In genomic region chr11:114815176-114815575, GRCh38 we compare ENCODE assay signal across 33 cellular contexts.
"Had no signal": no experiment of that assay in that cellular context is flagged by ENCODE, and none has a peak within 500 bp of the region (broad histone marks: within the 10 kb centered on the region; RNA-seq: fewer than 3 reads in every experiment).

No MANE protein-coding gene starts in this region.

- DNase-seq: activated effector memory CD4-positive, alpha-beta T cell treated with anti-CD3 and anti-CD28 coated beads, Interleukin-2, amount 50 U/mL, for 16 hours; activated effector memory CD4-positive, alpha-beta T cell treated with Interleukin-2 at 50 U/mL for 16 hours; activated gamma-delta T cell; activated gamma-delta T cell treated with Interleukin-2 at 50 U/mL for 16 hours; activated naive CD4-positive, alpha-beta T cell; activated naive CD4-positive, alpha-beta T cell treated with anti-CD3 and anti-CD28 coated beads for 36 hours; activated naive CD4-positive, alpha-beta T cell treated with anti-CD3 and anti-CD28 coated beads, Interleukin-2, amount 10 ng/mL, durations not matched to agents 7 days and 5 days; activated naive CD4-positive, alpha-beta T cell treated with anti-CD3 and anti-CD28 coated beads, Interleukin-2, amount 50 U/mL, for 16 hours; activated naive CD4-positive, alpha-beta T cell treated with Interleukin-2 at 50 U/mL for 16 hours; activated naive CD8-positive, alpha-beta T cell treated with anti-CD3 and anti-CD28 coated beads for 36 hours; activated naive CD8-positive, alpha-beta T cell treated with anti-CD3 and anti-CD28 coated beads, Interleukin-2, amount 10 ng/mL, durations not matched to agents 7 days and 5 days; activated naive CD8-positive, alpha-beta T cell treated with anti-CD3 and anti-CD28 coated beads, Interleukin-2, amount 50 U/mL, for 24 hours; activated T-cell treated with anti-CD3 and anti-CD28 coated beads, Interleukin-2, amount 50 U/mL, for 48 hours; activated T-cell treated with anti-CD3 and anti-CD28 coated beads, Interleukin-2, amount 50 U/mL, for 72 hours; adrenal gland; amniotic stem cell; amygdala; anterior cingulate cortex; aorta; body of pancreas; brain microvascular endothelial cell; caudate nucleus; central memory CD4-positive, alpha-beta T cell; cerebellar nuclear complex; colonic mucosa had no signal

- H3K9me3 ChIP-seq: adrenal gland, ascending aorta, body of pancreas, breast epithelium, colonic mucosa had no signal

- H3K27ac ChIP-seq: adrenal gland, ascending aorta, body of pancreas, brain microvascular endothelial cell, breast epithelium, cardiac muscle cell, colonic mucosa had no signal

- H3K36me3 ChIP-seq: adrenal gland, ascending aorta, brain microvascular endothelial cell, breast epithelium, cardiac muscle cell, colonic mucosa had no signal

- ATAC-seq: activated naive CD4-positive, alpha-beta T cell treated with anti-CD3 and anti-CD28 coated beads, Interleukin-2, amount 50 U/mL, for 72 hours; activated naive CD8-positive, alpha-beta T cell treated with anti-CD3 and anti-CD28 coated beads, Interleukin-2, amount 50 U/mL, for 24 hours; activated T-cell treated with anti-CD3 and anti-CD28 coated beads, Interleukin-2, amount 50 U/mL, for 72 hours; activated T-helper 17 cell treated with anti-CD3 and anti-CD28 coated beads, Interleukin-2, amount 50 U/mL, for 72 hours; body of pancreas had no signal

- H3K4me3 ChIP-seq: adrenal gland, ascending aorta, body of pancreas, breast epithelium, cardiac muscle cell, colonic mucosa had no signal

- FAIRE-seq: astrocyte, bronchial epithelial cell, colon had no signal

- H3K27me3 ChIP-seq: adrenal gland, ascending aorta, body of pancreas, brain microvascular endothelial cell, colonic mucosa had no signal

- H3K4me1 ChIP-seq: adrenal gland, ascending aorta, body of pancreas, breast epithelium, colonic mucosa had no signal
